ENCODE assay signal across 13 cellular contexts in the genomic region with DNA sequence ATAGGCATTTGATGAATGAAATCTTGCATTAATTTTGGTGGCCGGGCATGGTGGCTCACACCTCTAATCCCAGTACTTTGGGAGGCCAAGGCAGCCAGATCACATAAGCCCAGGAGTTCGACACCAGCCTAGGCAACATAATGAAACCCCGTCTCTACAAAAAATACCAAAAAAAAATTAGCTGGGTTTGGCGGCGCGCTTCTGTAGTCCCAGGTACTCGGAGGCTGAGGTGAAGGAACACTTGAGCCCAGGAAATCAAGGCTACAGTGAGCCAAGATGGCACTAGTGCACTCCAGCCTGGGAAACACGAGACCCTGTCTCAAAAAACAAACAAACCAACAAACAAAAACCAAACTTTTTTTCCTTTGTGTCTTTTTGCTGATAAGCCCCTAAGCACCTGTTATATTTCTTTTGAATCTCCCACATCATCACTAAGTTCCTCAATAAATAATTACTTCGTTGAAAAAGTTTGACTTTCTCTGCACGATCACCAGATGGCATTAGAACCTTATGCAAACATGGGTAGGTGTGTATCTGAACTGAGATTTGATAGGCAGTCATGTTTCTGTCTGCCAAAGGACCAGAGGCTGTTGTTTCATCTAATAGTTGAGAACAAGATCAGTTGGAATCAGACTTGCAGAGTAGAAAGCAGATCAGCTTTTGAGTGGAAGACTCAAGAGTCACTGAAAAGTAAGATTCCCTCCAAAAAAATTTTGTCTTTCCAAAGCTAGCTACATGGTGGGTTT. TPM values are rescaled to one million over a fixed set of nuclear protein-coding genes. Genes with fewer than 3 reads are reported as not detected.
DNase-seq lines count a peak whose midpoint lies in the region; ATAC-seq and TF ChIP-seq lines count a peak whose summit lies in the region.
"Had no signal": no experiment of that assay in that cellular context is flagged by ENCODE, and none has a peak within 500 bp of the region (broad histone marks: within the 10 kb centered on the region; RNA-seq: fewer than 3 reads in every experiment).

No MANE protein-coding gene starts in this region.

- H3K4me3 Mint-ChIP-seq in activated B cell treated with CpG ODN at 0.5 μM for 24 hours (no peak overlapping the region), type B pancreatic cell (no peak overlapping the region), osteocyte (ENCODE audit: unreplicated experiment) (no peak overlapping the region)
- H3K4me3 Mint-ChIP-seq: activated T-cell treated with anti-CD3 and anti-CD28 coated beads, Interleukin-2, amount 50 U/mL, for 4 hours had no signal

- TF ChIP-seq CTCF in DOHH2 (IDR thresholded peaks at IDR 0.05; ENCODE audit: low read depth, low read length, poor library complexity, severe bottlenecking): peak; percentile 51
- no peak; the same call in 1 of the 2 replicates for TF ChIP-seq CTCF in IMR-90 (conservative IDR thresholded peaks at IDR 0.05; ENCODE audit: low read depth, low read length)
- TF ChIP-seq CTCF in activated B cell treated with CpG ODN at 0.5 μM for 24 hours (IDR thresholded peaks at IDR 0.05): no peak
- no peak for TF ChIP-seq CTCF in liver (IDR thresholded peaks at IDR 0.05; ENCODE audit: low read depth, low read length, missing input control)
- TF ChIP-seq CTCF in type B pancreatic cell (conservative IDR thresholded peaks at IDR 0.05): no peak
- TF ChIP-seq CTCF in osteocyte (IDR thresholded peaks at IDR 0.05): no peak

- H3K36me3 ChIP-seq in DOHH2 (ENCODE audit: control insufficient read depth, low read length): peaks cover 32% of the 10 kb centered on the region
- peaks cover 14% of the 10 kb centered on the region for H3K36me3 ChIP-seq in IMR-90 (ENCODE audit: control insufficient read depth, insufficient read depth, low read length)
- peaks cover 0 to 3% (median under 1%) of the 10 kb centered on the region in 4 donors for H3K36me3 ChIP-seq in liver (ENCODE audit: control insufficient read depth in 4 of 4, insufficient read depth in 3 of 4, low read depth in 1 of 4, low read length in 3 of 4)

- H3K36me3 Mint-ChIP-seq in activated B cell treated with CpG ODN at 0.5 μM for 24 hours (ENCODE audit: low read depth) (peaks cover 35% of the 10 kb centered on the region), type B pancreatic cell (peaks cover 16% of the 10 kb centered on the region), osteocyte (ENCODE audit: unreplicated experiment) (peaks cover 15% of the 10 kb centered on the region)

- H3F3A ChIP-seq in DOHH2 (ENCODE audit: control insufficient read depth, insufficient read depth): peaks cover 73% of the 10 kb centered on the region

- H3K27me3 Mint-ChIP-seq in activated B cell treated with CpG ODN at 0.5 μM for 24 hours: no peaks in the 10 kb centered on the region
- H3K27me3 Mint-ChIP-seq in type B pancreatic cell: no peaks in the 10 kb centered on the region
- no peaks in the 10 kb centered on the region for H3K27me3 Mint-ChIP-seq in osteocyte (ENCODE audit: unreplicated experiment)

- no peak overlapping the region for H4K5ac ChIP-seq in IMR-90 (ENCODE audit: low read depth, low read length)

- H3K18ac ChIP-seq in IMR-90 (ENCODE audit: low read depth, low read length): no peak overlapping the region

- no peak overlapping the region for H3K4me3 ChIP-seq in DOHH2 (ENCODE audit: low read length)
- no peak overlapping the region for H3K4me3 ChIP-seq in IMR-90 (ENCODE audit: insufficient read depth, low read depth, low read length)
- H3K4me3 ChIP-seq in liver (ENCODE audit: low read depth in 1 of 3, low read length in 3 of 3): no peak overlapping the region
- H3K4me3 ChIP-seq: transverse colon had no signal

- intact Hi-C loops in IMR-90 (cut with micrococcal nuclease): no loop called here
- intact Hi-C loops in activated B cell treated with CpG ODN at 0.5 μM for 24 hours (cut with micrococcal nuclease): loop anchor here (2.0 kb wide), 1 partner anchor 225 kb away; no protein-coding TSS in a partner anchor

- dilution Hi-C loops in IMR-90 (cut with HindIII; ENCODE audit: low sequenced_read_pairs, unreplicated experiment): no loop called here

- in situ Hi-C loops in IMR-90 (cut with MboI; ENCODE audit: low sequenced_read_pairs): no loop called here

- H2AK9ac ChIP-seq in IMR-90 (replicated peaks; ENCODE audit: low read depth, low read length, poor library complexity): no peak overlapping the region

- ATAC-seq in IMR-90 (ENCODE audit: low read depth) (no peak; the same call in 1 of the 2 replicates), activated B cell treated with CpG ODN at 0.5 μM for 24 hours (ENCODE audit: low read depth) (peak; percentile 42), HG03439 (IDR thresholded peaks at IDR 0.05; ENCODE audit: unreplicated experiment) (no peak)
- ATAC-seq: left ventricle myocardium superior had no signal

- H3K9me2 ChIP-seq in DOHH2 (replicated peaks; ENCODE audit: control insufficient read depth, low read length): no peaks in the 10 kb centered on the region

- H3K9me3 ChIP-seq in DOHH2 (ENCODE audit: control insufficient read depth, insufficient read depth, low read length) (no peaks in the 10 kb centered on the region), IMR-90 (ENCODE audit: control insufficient read depth, insufficient read depth, low read length) (no peaks in the 10 kb centered on the region), liver (ENCODE audit: control insufficient read depth in 4 of 4, low read length in 3 of 4) (no peaks in the 10 kb centered on the region)
- H3K9me3 ChIP-seq: transverse colon had no signal

- H3K9me3 Mint-ChIP-seq in activated B cell treated with CpG ODN at 0.5 μM for 24 hours: no peaks in the 10 kb centered on the region
- no peaks in the 10 kb centered on the region for H3K9me3 Mint-ChIP-seq in type B pancreatic cell
- no peaks in the 10 kb centered on the region for H3K9me3 Mint-ChIP-seq in osteocyte (ENCODE audit: unreplicated experiment)
- H3K9me3 Mint-ChIP-seq: activated T-cell treated with anti-CD3 and anti-CD28 coated beads, Interleukin-2, amount 50 U/mL, for 4 hours had no signal

- H3K4me1 ChIP-seq in DOHH2 (ENCODE audit: control insufficient read depth, low read length): peaks cover 10% of the 10 kb centered on the region
- H3K4me1 ChIP-seq in IMR-90 (ENCODE audit: control insufficient read depth, insufficient read depth, low read length): no peaks in the 10 kb centered on the region
- H3K4me1 ChIP-seq in liver (ENCODE audit: control insufficient read depth in 4 of 4, insufficient read depth in 4 of 4, low read length in 3 of 4): peaks cover 0 to 3% (median 1%) of the 10 kb centered on the region in 4 donors

- no peaks in the 10 kb centered on the region for H3K27me3 ChIP-seq in DOHH2 (ENCODE audit: control insufficient read depth, low read length)
- no peaks in the 10 kb centered on the region for H3K27me3 ChIP-seq in IMR-90 (ENCODE audit: control insufficient read depth, insufficient read depth, low read length)
- no peaks in the 10 kb centered on the region for H3K27me3 ChIP-seq in liver (ENCODE audit: control insufficient read depth in 4 of 4, insufficient read depth in 4 of 4, low read length in 3 of 4)
- H3K27me3 ChIP-seq: transverse colon had no signal

- no peak overlapping the region for H4K91ac ChIP-seq in IMR-90 (ENCODE audit: insufficient read depth, low read depth, low read length)

- H3K27ac Mint-ChIP-seq in activated B cell treated with CpG ODN at 0.5 μM for 24 hours (no peak overlapping the region), type B pancreatic cell (no peak overlapping the region), osteocyte (ENCODE audit: unreplicated experiment) (no peak overlapping the region)

- H2BK5ac ChIP-seq in IMR-90 (ENCODE audit: low read depth, low read length, poor library complexity, severe bottlenecking): no peak overlapping the region

- H3K27ac ChIP-seq in DOHH2 (ENCODE audit: low read depth, low read length) (no peak overlapping the region), IMR-90 (ENCODE audit: insufficient read depth, low read length) (no peak overlapping the region), liver (ENCODE audit: low read depth in 1 of 2, low read length in 2 of 2) (no peak overlapping the region)
- H3K27ac ChIP-seq: transverse colon had no signal

- DNase-seq in IMR-90 (no peak), activated B cell treated with CpG ODN at 0.5 μM for 24 hours (no peak), HPDE6-E6E7 (ENCODE audit: extremely low spot score) (no peak), type B pancreatic cell (ENCODE audit: extremely low spot score, unreplicated experiment) (no peak), osteocyte (ENCODE audit: extremely low spot score, unreplicated experiment) (no peak)
- DNase-seq: activated T-cell treated with anti-CD3 and anti-CD28 coated beads, Interleukin-2, amount 50 U/mL, for 4 hours; effector CD8-positive, alpha-beta T cell; left ventricle myocardium superior; stimulated activated CD4-positive, alpha-beta T cell treated with anti-CD3 and anti-CD28 coated beads, Interleukin-15, amount 100 ng/mL, for 24 hours; transverse colon had no signal

- no peak for TF ChIP-seq POLR2A in IMR-90 (IDR thresholded peaks at IDR 0.05; ENCODE audit: low read depth, low read length)

- H3K4ac ChIP-seq in IMR-90 (ENCODE audit: low read depth, low read length): no peak overlapping the region

- no peak overlapping the region for H3K23ac ChIP-seq in IMR-90 (ENCODE audit: low read depth, low read length)

- H3K14ac ChIP-seq in IMR-90 (replicated peaks; ENCODE audit: low read depth, low read length): no peak overlapping the region

- H2AK5ac ChIP-seq in IMR-90 (ENCODE audit: low read depth, low read length): no peak overlapping the region

- H4K20me1 ChIP-seq in DOHH2 (ENCODE audit: control insufficient read depth, insufficient read depth, low read depth, low read length) (0 out of 2 replicates have a peak, but pooled peaks cover 5% of the 10 kb centered on the region), IMR-90 (ENCODE audit: insufficient read depth, low read length) (no peaks in the 10 kb centered on the region)

- H3K56ac ChIP-seq in IMR-90 (ENCODE audit: extremely low read depth, insufficient read depth, low read length): no peak overlapping the region

- H3K4me2 ChIP-seq in DOHH2 (ENCODE audit: low read length) (no peak overlapping the region), IMR-90 (ENCODE audit: low read depth, low read length) (no peak overlapping the region)

- H2BK15ac ChIP-seq in IMR-90 (ENCODE audit: low read depth, low read length): no peak overlapping the region

- H2BK20ac ChIP-seq in IMR-90 (ENCODE audit: low read depth, low read length): no peak overlapping the region

- no TSS peak for BruUV-seq in IMR-90 (replicated peaks; lab: Mats Ljungman, UMichigan)

- 88% methylated on average over 4 of the region's 10 CpGs; no CpG with 5 or more reads in 1 of the 2 experiments for WGBS in IMR-90 (ENCODE audit: extremely low coverage in 2 of 2, insufficient read length in 1 of 2), 2 experiments
- WGBS in liver: 70% methylated on average over 10 of the region's 10 CpGs

- POLR2A ChIA-PET in IMR-90 (lab: Charles Lee; ENCODE audit: unreplicated experiment): no interaction called here
- POLR2A ChIA-PET in activated B cell treated with CpG ODN at 0.5 μM for 24 hours (lab: Charles Lee): interaction anchor here (1.0 to 1.3 kb wide), 3 partner anchors 13 to 116 kb away, joined by 3 to 5 read pairs (median 5); a partner anchor contains a TSS

- CTCF ChIA-PET in IMR-90 (lab: Yijun Ruan, JAX): no interaction called here
- CTCF ChIA-PET in activated B cell treated with CpG ODN at 0.5 μM for 24 hours (lab: Charles Lee): interaction anchor here (1.0 kb wide), 1 partner anchor 227 kb away, joined by 5 read pairs; no protein-coding TSS in a partner anchor

- H4K8ac ChIP-seq in IMR-90 (ENCODE audit: low read depth in 2 of 2, low read length in 2 of 2): no peak overlapping the region

- peak; percentile 37 for TF ChIP-seq RAD21 in IMR-90 (IDR thresholded peaks at IDR 0.05; ENCODE audit: low read length)
- TF ChIP-seq RAD21 in liver (IDR thresholded peaks at IDR 0.05): peak; percentile 79 to 81

- H3K4me1 Mint-ChIP-seq in activated B cell treated with CpG ODN at 0.5 μM for 24 hours (peaks cover 3% of the 10 kb centered on the region), type B pancreatic cell (ENCODE audit: unreplicated experiment) (no peaks in the 10 kb centered on the region), osteocyte (ENCODE audit: unreplicated experiment) (no peaks in the 10 kb centered on the region)

- peaks cover 3% of the 10 kb centered on the region for H3K79me2 ChIP-seq in DOHH2 (ENCODE audit: control insufficient read depth, low read length)

- peaks cover 5 to 20% of the 10 kb centered on the region in 2 experiments for H3K79me1 ChIP-seq in IMR-90 (ENCODE audit: low read depth in 1 of 2, low read length in 2 of 2)

- no peak overlapping the region for H2BK120ac ChIP-seq in IMR-90 (ENCODE audit: low read depth, low read length)

- H2AFZ ChIP-seq in IMR-90 (replicated peaks; ENCODE audit: low read length, poor library complexity): no peak overlapping the region

- no peak overlapping the region for H3K9ac ChIP-seq in IMR-90 (ENCODE audit: low read depth, low read length)
- H3K9ac ChIP-seq in liver (ENCODE audit: low read depth in 1 of 2, low read length in 2 of 2): no peak overlapping the region

- H3K9me1 ChIP-seq in IMR-90 (ENCODE audit: insufficient read depth, low read length): 0 out of 2 replicates have a peak, but pooled peaks cover 2% of the 10 kb centered on the region

RNA-seq across cellular contexts. Expression of a gene that starts 5.5 kb away (rescaled TPM):
- 207 and 367 TPM in 2 replicates for total RNA-seq in IMR-90 (2012; rRNA removed)
- polyA plus RNA-seq in IMR-90 (2012; rRNA removed): 60.0 and 81.4 TPM in 2 replicates
- 16.0 and 25.6 TPM in 2 replicates for polyA plus RNA-seq in IMR-90 (2012; cell fraction: cytosol; rRNA removed)
- polyA plus RNA-seq in IMR-90 (2012; cell fraction: nucleus; rRNA removed; ENCODE audit: low replicate concordance): 18.4 and 79.4 TPM in 2 replicates
- 242 and 294 TPM in 2 replicates for total RNA-seq in activated B cell treated with CpG ODN at 0.5 μM for 24 hours
- total RNA-seq in liver: 100 to 1,000 TPM in 1 of 2 donors, 10 to 100 TPM in 1; 92.5 to 111 TPM
- polyA plus RNA-seq in liver: 10 to 100 TPM; 38.4 to 46.9 TPM
- total RNA-seq in type B pancreatic cell (ENCODE audit: low replicate concordance): 185 and 276 TPM in 2 replicates
- total RNA-seq in osteocyte: 216 and 218 TPM in 2 replicates

RNA-seq across cellular contexts. Expression of a gene that starts 53.6 kb away (rescaled TPM):
- 41.9 and 95.0 TPM in 2 replicates for total RNA-seq in IMR-90 (2012; rRNA removed)
- 48.8 and 59.5 TPM in 2 replicates for polyA plus RNA-seq in IMR-90 (2012; rRNA removed)
- polyA plus RNA-seq in IMR-90 (2012; cell fraction: cytosol; rRNA removed): 11.6 and 15.5 TPM in 2 replicates
- 5.3 and 32.3 TPM in 2 replicates for polyA plus RNA-seq in IMR-90 (2012; cell fraction: nucleus; rRNA removed; ENCODE audit: low replicate concordance)
- 79.7 and 80.8 TPM in 2 replicates for total RNA-seq in activated B cell treated with CpG ODN at 0.5 μM for 24 hours
- 10 to 100 TPM; 41.5 to 42.2 TPM for total RNA-seq in liver
- 10 to 100 TPM; 47.9 to 63.2 TPM for polyA plus RNA-seq in liver
- 51.7 and 87.7 TPM in 2 replicates for total RNA-seq in type B pancreatic cell (ENCODE audit: low replicate concordance)
- total RNA-seq in osteocyte: 66.7 and 71.8 TPM in 2 replicates
